In the genomic region with DNA sequence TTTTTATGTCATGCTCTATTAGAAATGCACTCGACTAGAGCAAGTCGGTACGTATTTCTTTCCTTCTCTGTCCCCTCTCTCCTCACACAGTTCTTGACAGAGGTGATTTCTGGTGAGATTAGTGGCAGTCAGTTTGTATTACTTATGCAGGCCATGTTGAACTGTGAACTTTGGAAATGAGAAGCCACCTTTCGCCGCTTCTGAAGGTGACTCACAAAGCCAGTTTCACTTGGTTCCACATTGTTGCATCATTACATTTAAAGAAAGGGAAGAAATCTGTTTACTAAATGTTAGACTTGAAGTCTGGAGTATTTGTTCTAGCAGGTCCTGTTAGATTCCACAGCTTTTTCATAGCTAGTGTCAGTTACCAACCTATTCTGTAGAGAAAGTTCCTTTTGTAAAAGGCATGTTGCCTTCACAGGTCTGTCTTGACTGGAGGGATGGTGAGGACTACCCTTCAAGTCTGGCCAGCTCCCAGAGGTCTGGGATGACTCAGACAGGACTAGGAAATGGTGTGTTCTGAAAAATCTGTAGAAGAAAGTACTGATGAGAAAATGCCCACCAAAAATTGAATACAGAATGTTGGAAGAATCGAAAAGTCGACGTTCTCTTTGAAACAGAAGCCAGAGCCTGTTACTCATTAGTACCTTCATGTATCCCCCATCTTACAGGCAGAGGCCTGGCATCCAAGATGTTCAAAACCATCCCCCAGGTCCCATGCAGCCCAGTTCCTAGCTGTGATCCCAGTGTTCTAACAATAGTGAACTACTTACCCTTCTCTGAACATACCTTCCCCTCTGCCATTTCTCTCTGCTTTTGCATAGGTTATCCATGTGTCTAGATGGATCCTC, we compare ENCODE assay signal across 9 cellular contexts.
DNase-seq lines count a peak whose midpoint lies in the region; ATAC-seq and TF ChIP-seq lines count a peak whose summit lies in the region.
"Had no signal": no experiment of that assay in that cellular context is flagged by ENCODE, and none has a peak within 500 bp of the region (broad histone marks: within the 10 kb centered on the region; RNA-seq: fewer than 3 reads in every experiment).

No MANE protein-coding gene starts in this region.

- peaks cover 3% of the 10 kb centered on the region for H3K4me1 Mint-ChIP-seq in neural progenitor cell
- peaks cover 0 to 15% (median 0%) of the 10 kb centered on the region in 4 donors for H3K4me1 Mint-ChIP-seq in naive thymus-derived CD8-positive, alpha-beta T cell

- no peaks in the 10 kb centered on the region for H3K9me3 Mint-ChIP-seq in neural progenitor cell
- H3K9me3 Mint-ChIP-seq in naive thymus-derived CD8-positive, alpha-beta T cell, result no peaks in the 10 kb centered on the region

- no peaks in the 10 kb centered on the region for H3K79me2 ChIP-seq in OCI-LY3 (ENCODE audit: low read length)
- no peaks in the 10 kb centered on the region for H3K79me2 ChIP-seq in neural progenitor cell (ENCODE audit: low read depth)

- H3K27ac Mint-ChIP-seq in neural progenitor cell, result no peak overlapping the region
- peak overlapping the region in 1 of 10 donors; percentile 8 for H3K27ac Mint-ChIP-seq in naive thymus-derived CD8-positive, alpha-beta T cell

- 0 out of 2 replicates have a peak, but pooled peaks cover 3% of the 10 kb centered on the region for H3K4me1 ChIP-seq in HEK293 (ENCODE audit: control insufficient read depth, insufficient read depth, low read length)
- peaks cover 47% of the 10 kb centered on the region for H3K4me1 ChIP-seq in OCI-LY3 (ENCODE audit: low read length)
- H3K4me1 ChIP-seq in neural progenitor cell, result no peaks in the 10 kb centered on the region

- no peak for ATAC-seq in naive thymus-derived CD8-positive, alpha-beta T cell

- CTCF ChIA-PET in HEK293 (lab: Yijun Ruan, JAX), result interaction anchor here (1.7 kb wide), 1 partner anchor 134 kb away, joined by 4 read pairs; no protein-coding TSS in a partner anchor

- H3K36me3 ChIP-seq in HEK293 (ENCODE audit: control insufficient read depth in 2 of 2, insufficient read depth in 1 of 2, low read length in 2 of 2) (no peaks in the 10 kb centered on the region), OCI-LY3 (replicated peaks; ENCODE audit: low read depth, low read length) (no peaks in the 10 kb centered on the region), neural progenitor cell (no peaks in the 10 kb centered on the region)

- DNase-seq in DMS 273 (lab: John Stamatoyannopoulos, UW; ENCODE audit: unreplicated experiment) (peak; percentile 2), DMS 273 treated with DMSO at 0.1 percent for 48 hours (lab: John Stamatoyannopoulos, UW) (no peak), glomerular endothelial cell (ENCODE audit: extremely low read depth, low read depth, low spot score) (peak; percentile 37), neural progenitor cell (ENCODE audit: low spot score) (no peak), occipital lobe (lab: John Stamatoyannopoulos, UW) (no peak)
- DNase-seq in naive thymus-derived CD8-positive, alpha-beta T cell, result no peak

- TF ChIP-seq CTCF in HEK293 (tag by site-specific recombination; IDR thresholded peaks at IDR 0.05) (no peak), OCI-LY3 (IDR thresholded peaks at IDR 0.05; ENCODE audit: low read depth, low read length) (no peak), neural progenitor cell (IDR thresholded peaks at IDR 0.05) (no peak)

- H3K36me3 Mint-ChIP-seq in neural progenitor cell, result peaks cover 5% of the 10 kb centered on the region
- H3K36me3 Mint-ChIP-seq in naive thymus-derived CD8-positive, alpha-beta T cell, result peaks cover 0 to 2% (median 0%) of the 10 kb centered on the region in 3 donors

- no peak overlapping the region for H3K27ac ChIP-seq in HEK293 (ENCODE audit: extremely low read depth, low read depth, low read length)
- H3K27ac ChIP-seq in OCI-LY3 (ENCODE audit: low read length), result peak overlapping the region; percentile 77
- no peak overlapping the region for H3K27ac ChIP-seq in neural progenitor cell
- H3K27ac ChIP-seq: 22Rv1 had no signal

- no peaks in the 10 kb centered on the region for H3F3A ChIP-seq in neural progenitor cell (ENCODE audit: low read depth)

- peak overlapping the region; percentile 52 for H3K9ac ChIP-seq in OCI-LY3 (ENCODE audit: low read length)
- no peak overlapping the region for H3K9ac ChIP-seq in neural progenitor cell

- no peak overlapping the region for H2AFZ ChIP-seq in OCI-LY3 (ENCODE audit: low read depth, low read length)
- H2AFZ ChIP-seq in neural progenitor cell (replicated peaks), result no peak overlapping the region

- peak overlapping the region; percentile 87 for H3K4me2 ChIP-seq in OCI-LY3 (ENCODE audit: low read length)
- H3K4me2 ChIP-seq in neural progenitor cell, result no peak overlapping the region

- H4K20me1 ChIP-seq in OCI-LY3 (ENCODE audit: insufficient read depth, low read length) (no peaks in the 10 kb centered on the region), neural progenitor cell (ENCODE audit: low read depth) (no peaks in the 10 kb centered on the region)

- no peaks in the 10 kb centered on the region for H3K9me3 ChIP-seq in HEK293 (ENCODE audit: control insufficient read depth, insufficient read depth, low read depth, low read length)
- no peaks in the 10 kb centered on the region for H3K9me3 ChIP-seq in OCI-LY3 (ENCODE audit: insufficient read depth, low read length)
- no peaks in the 10 kb centered on the region for H3K9me3 ChIP-seq in neural progenitor cell (ENCODE audit: low read depth)

- H3K27me3 ChIP-seq in OCI-LY3 (ENCODE audit: low read depth, low read length) (peaks cover 53% of the 10 kb centered on the region), neural progenitor cell (no peaks in the 10 kb centered on the region)

- H3K4me3 ChIP-seq in HEK293 (ENCODE audit: low read depth, low read length) (no peak overlapping the region), OCI-LY3 (ENCODE audit: low read length) (peak overlapping the region; percentile 60), neural progenitor cell (no peak overlapping the region)

- POLR2A ChIA-PET in HEK293 (lab: Yijun Ruan, JAX), result no interaction called here
- POLR2A ChIA-PET in naive thymus-derived CD8-positive, alpha-beta T cell (lab: Charles Lee), result no interaction called here

- H3K4me3 Mint-ChIP-seq in neural progenitor cell, result no peak overlapping the region
- H3K4me3 Mint-ChIP-seq in naive thymus-derived CD8-positive, alpha-beta T cell, result peak overlapping the region in 1 of 10 donors; percentile 30

- no peaks in the 10 kb centered on the region for H3K27me3 Mint-ChIP-seq in neural progenitor cell (ENCODE audit: insufficient read depth, low read depth)
- peaks cover 0 to 11% (median 5%) of the 10 kb centered on the region in 5 donors for H3K27me3 Mint-ChIP-seq in naive thymus-derived CD8-positive, alpha-beta T cell

TF ChIP-seq in HEK293, 187 proteins besides CTCF, POLR2A, EP300 and RAD21:
- no peak for TF ChIP-seq ZNF549 (tag by site-specific recombination; IDR thresholded peaks at IDR 0.05)
- no peak for TF ChIP-seq ZSCAN23 (tag by site-specific recombination; IDR thresholded peaks at IDR 0.05)
- TF ChIP-seq, protein P1, sequence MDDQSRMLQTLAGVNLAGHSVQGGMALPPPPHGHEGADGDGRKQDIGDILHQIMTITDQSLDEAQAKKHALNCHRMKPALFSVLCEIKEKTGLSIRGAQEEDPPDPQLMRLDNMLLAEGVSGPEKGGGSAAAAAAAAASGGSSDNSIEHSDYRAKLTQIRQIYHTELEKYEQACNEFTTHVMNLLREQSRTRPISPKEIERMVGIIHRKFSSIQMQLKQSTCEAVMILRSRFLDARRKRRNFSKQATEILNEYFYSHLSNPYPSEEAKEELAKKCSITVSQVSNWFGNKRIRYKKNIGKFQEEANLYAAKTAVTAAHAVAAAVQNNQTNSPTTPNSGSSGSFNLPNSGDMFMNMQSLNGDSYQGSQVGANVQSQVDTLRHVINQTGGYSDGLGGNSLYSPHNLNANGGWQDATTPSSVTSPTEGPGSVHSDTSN (CRISPR knock-in tag; IDR thresholded peaks at IDR 0.05), result no peak
- TF ChIP-seq, protein P2, sequence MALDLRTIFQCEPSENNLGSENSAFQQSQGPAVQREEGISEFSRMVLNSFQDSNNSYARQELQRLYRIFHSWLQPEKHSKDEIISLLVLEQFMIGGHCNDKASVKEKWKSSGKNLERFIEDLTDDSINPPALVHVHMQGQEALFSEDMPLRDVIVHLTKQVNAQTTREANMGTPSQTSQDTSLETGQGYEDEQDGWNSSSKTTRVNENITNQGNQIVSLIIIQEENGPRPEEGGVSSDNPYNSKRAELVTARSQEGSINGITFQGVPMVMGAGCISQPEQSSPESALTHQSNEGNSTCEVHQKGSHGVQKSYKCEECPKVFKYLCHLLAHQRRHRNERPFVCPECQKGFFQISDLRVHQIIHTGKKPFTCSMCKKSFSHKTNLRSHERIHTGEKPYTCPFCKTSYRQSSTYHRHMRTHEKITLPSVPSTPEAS (tag by site-specific recombination; IDR thresholded peaks at IDR 0.05), result no peak
- peak; percentile 36; the same call in 1 of the 2 replicates for TF ChIP-seq OSR2 (tag by site-specific recombination; IDR thresholded peaks at IDR 0.05)

Comparison
In these comparisons a context has a peak if more than half of its experiments do, and no peak if none do; other contexts are left out.
1. DNase-seq: peak in DMS 273 (single experiment) and glomerular endothelial cell (single experiment); none in DMS 273 treated with DMSO at 0.1 percent for 48 hours (single experiment), neural progenitor cell (single experiment), naive thymus-derived CD8-positive, alpha-beta T cell (0 of 10) and occipital lobe (single experiment).